ENCODE assay signal across 8 cellular contexts in genomic region chr6:120990866-120991265, GRCh38.
"Had no signal": no experiment of that assay in that cellular context is flagged by ENCODE, and none has a peak within 500 bp of the region (broad histone marks: within the 10 kb centered on the region; RNA-seq: fewer than 3 reads in every experiment).

No MANE protein-coding gene starts in this region.

- H3K27ac Mint-ChIP-seq: IgD-negative memory B cell had no signal

- H3K4me3 Mint-ChIP-seq: IgD-negative memory B cell had no signal

- H3K27ac ChIP-seq: HL-60 had no signal

- DNase-seq: IMR-90, KBM-7, KG1 had no signal

- H3K4me3 ChIP-seq: K562 had no signal

- H3K4me1 Mint-ChIP-seq: IgD-negative memory B cell had no signal

- H3K27me3 Mint-ChIP-seq: IgD-negative memory B cell had no signal

- FAIRE-seq: HepG2, HTR-8/SVneo, K562 had no signal
